In the genomic region with DNA sequence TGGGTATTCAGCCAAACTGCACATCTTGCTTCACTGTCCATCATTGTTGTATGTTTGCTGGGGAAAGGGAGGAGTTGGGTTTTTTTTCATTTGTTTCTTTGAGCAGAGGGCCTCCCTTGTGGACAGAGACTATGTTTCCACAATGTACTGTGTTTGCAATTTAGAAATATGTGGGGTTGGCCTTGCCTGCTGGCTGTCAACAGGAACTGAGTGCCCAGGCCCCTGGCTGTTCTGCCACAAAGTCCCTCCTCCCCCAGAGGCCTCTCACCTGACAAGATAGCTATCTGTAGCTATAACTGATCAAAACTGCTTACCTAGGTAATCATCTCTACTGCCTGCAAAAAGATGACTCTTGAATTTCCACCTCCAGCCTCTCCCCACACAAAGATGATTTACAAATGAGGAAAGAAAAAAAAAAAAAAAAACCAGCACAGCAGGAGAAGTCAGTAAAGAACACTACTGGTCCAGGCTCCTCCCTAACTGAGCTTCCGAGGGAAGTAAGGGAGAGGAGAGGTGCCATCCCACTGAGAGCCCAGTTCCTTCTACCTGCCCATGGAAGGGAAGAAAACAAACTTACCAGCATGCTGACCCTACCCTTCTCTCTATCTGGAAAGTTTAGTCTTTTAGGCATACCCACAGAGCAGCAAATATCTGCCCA, we compare ENCODE assay signal across 10 cellular contexts.
DNase-seq lines count a peak whose midpoint lies in the region; ATAC-seq lines count a peak whose summit lies in the region.
"Had no signal": no experiment of that assay in that cellular context is flagged by ENCODE, and none has a peak within 500 bp of the region (broad histone marks: within the 10 kb centered on the region; RNA-seq: fewer than 3 reads in every experiment).

No MANE protein-coding gene starts in this region.

- intact Hi-C loops in activated CD4-positive, alpha-beta T cell treated with anti-CD3 and anti-CD28 coated beads for 36 hours (cut with DNase I, micrococcal nuclease): no loop called here

- CTCF ChIA-PET in activated CD4-positive, alpha-beta T cell treated with anti-CD3 and anti-CD28 coated beads for 36 hours (lab: Charles Lee): interaction anchor here (0.8 kb wide), 1 partner anchor 1948 kb away, joined by 3 read pairs; no protein-coding TSS in a partner anchor

- H3K4me3 ChIP-seq in skin epidermis: no peak overlapping the region

- H3K27ac Mint-ChIP-seq in activated CD4-positive, alpha-beta T cell treated with anti-CD3 and anti-CD28 coated beads for 36 hours: peak overlapping the region; percentile 29
- H3K27ac Mint-ChIP-seq in activated naive CD8-positive, alpha-beta T cell treated with anti-CD3 and anti-CD28 coated beads for 36 hours: peak overlapping the region; percentile 84

- POLR2A ChIA-PET in activated CD4-positive, alpha-beta T cell treated with anti-CD3 and anti-CD28 coated beads for 36 hours (lab: Charles Lee): no interaction called here

- H3K4me3 Mint-ChIP-seq in activated CD4-positive, alpha-beta T cell treated with anti-CD3 and anti-CD28 coated beads for 36 hours: no peak overlapping the region
- H3K4me3 Mint-ChIP-seq in activated naive CD8-positive, alpha-beta T cell treated with anti-CD3 and anti-CD28 coated beads for 36 hours: no peak overlapping the region

- no peaks in the 10 kb centered on the region for H3K9me3 Mint-ChIP-seq in activated CD4-positive, alpha-beta T cell treated with anti-CD3 and anti-CD28 coated beads for 36 hours (ENCODE audit: low read depth)
- H3K9me3 Mint-ChIP-seq in activated naive CD8-positive, alpha-beta T cell treated with anti-CD3 and anti-CD28 coated beads for 36 hours: peaks cover 5% of the 10 kb centered on the region

- H3K4me1 Mint-ChIP-seq in activated CD4-positive, alpha-beta T cell treated with anti-CD3 and anti-CD28 coated beads for 36 hours: peaks cover 54% of the 10 kb centered on the region
- H3K4me1 Mint-ChIP-seq in activated naive CD8-positive, alpha-beta T cell treated with anti-CD3 and anti-CD28 coated beads for 36 hours: peaks cover 58% of the 10 kb centered on the region

- peak; percentile 23 for DNase-seq in activated CD4-positive, alpha-beta T cell treated with anti-CD3 and anti-CD28 coated beads for 36 hours
- no peak for DNase-seq in activated CD4-positive, alpha-beta T cell treated with anti-CD3 and anti-CD28 coated beads, Interleukin-2, amount 50 U/mL, for 1 hour
- DNase-seq in activated naive CD8-positive, alpha-beta T cell treated with anti-CD3 and anti-CD28 coated beads for 36 hours: no peak
- DNase-seq in mesenteric fat pad (ENCODE audit: low spot score) (no peak), NCI-H187 treated with DMSO at 0.1 percent for 48 hours (lab: John Stamatoyannopoulos, UW) (no peak)
- DNase-seq: stimulated activated CD4-positive, alpha-beta T cell treated with anti-CD3 and anti-CD28 coated beads, Interleukin-4, amount 100 ng/mL, for 4 hours had no signal

- peak overlapping the region in 12 of 21 experiments; percentile 7 to 68 (median 50) for H3K27ac ChIP-seq in skin epidermis

- peak; percentile 37 for ATAC-seq in activated CD4-positive, alpha-beta T cell treated with anti-CD3 and anti-CD28 coated beads for 36 hours
- ATAC-seq in HG02943 (IDR thresholded peaks at IDR 0.05; ENCODE audit: low read depth, unreplicated experiment) (peak; percentile 50), GM21737 (IDR thresholded peaks at IDR 0.05; ENCODE audit: unreplicated experiment) (no peak)

- no peaks in the 10 kb centered on the region for H3K27me3 Mint-ChIP-seq in activated CD4-positive, alpha-beta T cell treated with anti-CD3 and anti-CD28 coated beads for 36 hours
- H3K27me3 Mint-ChIP-seq in activated naive CD8-positive, alpha-beta T cell treated with anti-CD3 and anti-CD28 coated beads for 36 hours: no peaks in the 10 kb centered on the region
- H3K27me3 Mint-ChIP-seq: IgD-negative memory B cell had no signal

- peaks cover 8% of the 10 kb centered on the region for H3K36me3 Mint-ChIP-seq in activated CD4-positive, alpha-beta T cell treated with anti-CD3 and anti-CD28 coated beads for 36 hours (ENCODE audit: low read depth)
- H3K36me3 Mint-ChIP-seq in activated naive CD8-positive, alpha-beta T cell treated with anti-CD3 and anti-CD28 coated beads for 36 hours: peaks cover 28% of the 10 kb centered on the region
